ENCODE assay signal across 8 cellular contexts in the genomic region with DNA sequence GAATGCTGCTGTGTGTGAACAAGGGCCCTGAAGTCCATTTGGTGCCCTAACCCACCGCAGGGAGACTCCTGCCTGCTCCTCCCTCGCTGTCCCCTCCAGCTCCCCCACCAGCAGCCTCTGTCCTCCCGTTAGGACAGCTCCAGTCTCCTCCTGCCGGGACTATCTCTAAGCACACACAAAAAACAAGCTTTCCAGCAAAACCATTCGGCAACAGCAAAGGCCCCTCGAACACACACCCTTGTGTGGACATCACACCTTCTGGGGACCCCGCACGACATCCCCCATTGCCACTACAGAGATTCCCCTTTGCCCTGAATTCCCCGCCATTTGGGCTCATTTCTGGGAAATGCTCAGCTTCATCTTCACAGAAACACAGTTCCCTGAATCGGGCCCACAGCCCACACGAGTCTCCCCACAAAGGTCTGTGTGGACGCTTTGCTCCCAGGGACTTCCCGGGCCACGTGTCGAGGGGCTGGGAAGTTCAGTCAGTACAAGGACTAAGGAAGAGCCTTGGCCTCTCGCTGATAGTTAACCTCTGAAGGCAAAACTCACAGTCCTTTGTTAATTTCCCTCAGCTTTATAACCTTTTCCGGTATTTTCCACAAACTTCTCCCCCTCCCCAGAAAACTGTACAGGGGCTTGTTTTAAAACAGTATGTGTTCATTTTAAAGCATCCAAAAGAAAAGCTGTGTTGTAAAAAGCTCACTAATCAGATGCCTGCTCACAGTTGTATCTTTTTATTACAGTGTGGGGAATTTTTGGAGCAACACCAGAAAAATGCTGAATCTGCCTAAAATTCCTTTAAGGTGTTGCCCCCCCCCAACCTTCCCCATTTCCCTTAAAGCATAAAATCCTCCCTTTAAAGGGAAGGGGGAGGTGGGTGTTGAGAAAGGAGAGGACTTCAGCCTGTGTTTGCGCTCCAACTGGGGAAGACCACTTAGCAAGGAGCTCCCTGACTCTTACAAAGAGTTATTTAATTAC. TPM values are rescaled to one million over a fixed set of nuclear protein-coding genes. Genes with fewer than 3 reads are reported as not detected.
DNase-seq lines count a peak whose midpoint lies in the region; ATAC-seq and TF ChIP-seq lines count a peak whose summit lies in the region.

No MANE protein-coding gene starts in this region.

- peak overlapping the region; percentile 79 for H3K4me2 ChIP-seq in smooth muscle cell

- TF ChIP-seq CTCF in glutamatergic neuron (IDR thresholded peaks at IDR 0.05; ENCODE audit: partially characterized antibody, unreplicated experiment), result no peak
- TF ChIP-seq CTCF in smooth muscle cell (IDR thresholded peaks at IDR 0.05; ENCODE audit: borderline replicate concordance, insufficient read depth, poor library complexity, severe bottlenecking), result no peak

- H3F3A ChIP-seq in smooth muscle cell (ENCODE audit: low read depth), result peaks cover 68% of the 10 kb centered on the region

- H3K27me3 Mint-ChIP-seq in glutamatergic neuron (ENCODE audit: unreplicated experiment), result peaks cover 10% of the 10 kb centered on the region

- peaks cover 92% of the 10 kb centered on the region for H4K20me1 ChIP-seq in smooth muscle cell (ENCODE audit: low read depth)

- H3K4me1 ChIP-seq in smooth muscle cell (ENCODE audit: low read depth), result peaks cover 69% of the 10 kb centered on the region

- DNase-seq in activated CD8-positive, alpha-beta memory T cell treated with anti-CD3 and anti-CD28 coated beads, Interleukin-2, amount 50 U/mL, for 4 hours, result peak; percentile 22
- DNase-seq in glutamatergic neuron (no peak), smooth muscle cell (lab: John Stamatoyannopoulos, UW; ENCODE audit: unreplicated experiment) (no peak), HPDE6-E6E7 (ENCODE audit: extremely low spot score) (no peak), DMS 273 treated with DMSO at 0.1 percent for 48 hours (lab: John Stamatoyannopoulos, UW) (no peak), NCI-H2107 (lab: John Stamatoyannopoulos, UW) (no peak)

- WGBS in smooth muscle cell (ENCODE audit: low lambda C conversion rate), result 25% methylated on average over 18 of the region's 18 CpGs

- peaks cover 9% of the 10 kb centered on the region for H3K9me3 Mint-ChIP-seq in glutamatergic neuron (ENCODE audit: unreplicated experiment)

- H2AFZ ChIP-seq in smooth muscle cell (ENCODE audit: low read depth), result no peak overlapping the region

- no peaks in the 10 kb centered on the region for H3K9me3 ChIP-seq in smooth muscle cell (replicated peaks; ENCODE audit: low read depth)

- H3K4me3 Mint-ChIP-seq in glutamatergic neuron (ENCODE audit: unreplicated experiment), result no peak overlapping the region

- H3K27ac Mint-ChIP-seq in glutamatergic neuron (ENCODE audit: unreplicated experiment), result peak overlapping the region; percentile 50

- ATAC-seq in GM19395 (IDR thresholded peaks at IDR 0.05; ENCODE audit: unreplicated experiment), result peak; percentile 2
- ATAC-seq in GM21367 (IDR thresholded peaks at IDR 0.05; ENCODE audit: unreplicated experiment), result no peak

- peaks cover 58% of the 10 kb centered on the region for H3K4me1 Mint-ChIP-seq in glutamatergic neuron (ENCODE audit: low read depth, unreplicated experiment)

- no peak overlapping the region for H3K4me3 ChIP-seq in smooth muscle cell

- H3K79me2 ChIP-seq in smooth muscle cell (ENCODE audit: low read depth), result peaks cover 96% of the 10 kb centered on the region

- H3K9ac ChIP-seq in smooth muscle cell (ENCODE audit: low read depth), result peak overlapping the region; percentile 67

- H3K27me3 ChIP-seq in smooth muscle cell (ENCODE audit: low read depth), result no peaks in the 10 kb centered on the region

- H3K36me3 Mint-ChIP-seq in glutamatergic neuron (ENCODE audit: unreplicated experiment), result no peaks in the 10 kb centered on the region

- no peaks in the 10 kb centered on the region for H3K36me3 ChIP-seq in smooth muscle cell (ENCODE audit: low read depth)

- H3K27ac ChIP-seq in smooth muscle cell (ENCODE audit: low read depth), result peak overlapping the region; percentile 100

RNA-seq across cellular contexts. Expression of a gene that starts 25.9 kb away (rescaled TPM):
- 10.8 TPM for total RNA-seq in glutamatergic neuron (ENCODE audit: unreplicated experiment)
- 114 and 142 TPM in 2 replicates for total RNA-seq in smooth muscle cell
- polyA plus RNA-seq in smooth muscle cell, result 134 and 136 TPM in 2 replicates
